8 cellular contexts compared by ENCODE assay signal in the genomic region with DNA sequence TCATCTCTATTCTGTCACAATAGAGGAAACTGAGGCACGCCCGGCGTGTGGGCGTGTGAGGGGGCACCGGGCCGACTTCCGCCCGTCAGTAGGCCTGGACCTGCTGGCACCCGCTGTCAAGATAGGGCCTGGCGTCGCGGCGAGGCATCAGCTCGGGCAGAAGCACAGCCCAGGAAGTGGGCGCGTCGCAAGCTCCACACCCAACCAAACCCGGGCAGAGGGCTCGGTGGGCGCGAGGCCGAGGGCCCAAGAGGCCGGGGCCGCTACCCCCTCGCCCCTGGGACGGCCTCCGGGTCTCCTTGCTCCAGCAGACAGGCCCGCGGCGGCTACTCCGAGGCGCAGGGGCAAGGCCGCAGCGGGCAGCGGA.
DNase-seq lines count a peak whose midpoint lies in the region; ATAC-seq and TF ChIP-seq lines count a peak whose summit lies in the region.

No MANE protein-coding gene starts in this region.

- intact Hi-C loops in OCI-LY7 (cut with micrococcal nuclease; ENCODE audit: unreplicated experiment) = loop anchor here (5.0 to 10.0 kb wide), 2 partner anchors 192 to 551 kb away; no protein-coding TSS in a partner anchor

- H3K4me2 ChIP-seq in DND-41 (ENCODE audit: insufficient read depth, low read length) (peak overlapping the region; percentile 91), OCI-LY7 (ENCODE audit: low read length) (peak overlapping the region; percentile 62)

- H3K36me3 ChIP-seq in DND-41 (ENCODE audit: insufficient read depth, low read length) (no peaks in the 10 kb centered on the region), OCI-LY7 (ENCODE audit: insufficient read depth, low read length) (no peaks in the 10 kb centered on the region)
- H3K36me3 ChIP-seq in effector memory CD4-positive, alpha-beta T cell (ENCODE audit: control insufficient read depth, insufficient read depth, low read length) = no peaks in the 10 kb centered on the region

- H4K20me1 ChIP-seq in DND-41 (ENCODE audit: insufficient read depth, low read length) (no peaks in the 10 kb centered on the region), OCI-LY7 (ENCODE audit: insufficient read depth, low read length) (no peaks in the 10 kb centered on the region)

- H3K27ac Mint-ChIP-seq in nephron = peak overlapping the region; percentile 30 to 99 (median 99)

- no peak overlapping the region for H3K27ac ChIP-seq in DND-41 (ENCODE audit: low read length)
- no peak overlapping the region for H3K27ac ChIP-seq in OCI-LY7 (ENCODE audit: low read depth, low read length, poor library complexity, severe bottlenecking)
- peak overlapping the region; percentile 88 for H3K27ac ChIP-seq in effector memory CD4-positive, alpha-beta T cell (ENCODE audit: insufficient read depth, low read length, poor library complexity, severe bottlenecking)

- POLR2A ChIA-PET in OCI-LY7 (lab: Charles Lee) = no interaction called here

- no peaks in the 10 kb centered on the region for H3K9me2 ChIP-seq in OCI-LY7 (ENCODE audit: insufficient read depth, low read length)

- peak overlapping the region in 1 of 2 experiments; percentile 62; a peak in 2 of 4 replicates for H3K4me3 ChIP-seq in DND-41 (ENCODE audit: low read depth in 1 of 2, low read length in 2 of 2)
- peak overlapping the region; percentile 66 for H3K4me3 ChIP-seq in OCI-LY7 (ENCODE audit: low read depth, low read length, poor library complexity, severe bottlenecking)
- H3K4me3 ChIP-seq in effector memory CD4-positive, alpha-beta T cell (ENCODE audit: insufficient read depth, low read depth, low read length, poor library complexity, severe bottlenecking) = peak overlapping the region; percentile 94

- no peaks in the 10 kb centered on the region; the same call in 1 of the 2 replicates for H3K79me2 ChIP-seq in DND-41 (ENCODE audit: insufficient read depth, low read length)
- no peaks in the 10 kb centered on the region for H3K79me2 ChIP-seq in OCI-LY7 (ENCODE audit: insufficient read depth, low read depth, low read length)

- H3K4me1 ChIP-seq in DND-41 (ENCODE audit: insufficient read depth, low read length) = peaks cover 26% of the 10 kb centered on the region
- H3K4me1 ChIP-seq in OCI-LY7 (ENCODE audit: insufficient read depth, low read length, poor library complexity, severe bottlenecking) = no peaks in the 10 kb centered on the region
- peaks cover 4% of the 10 kb centered on the region for H3K4me1 ChIP-seq in effector memory CD4-positive, alpha-beta T cell (ENCODE audit: control insufficient read depth, insufficient read depth, low read length, poor library complexity, severe bottlenecking)

- TF ChIP-seq CTCF in DND-41 (IDR thresholded peaks at IDR 0.05; ENCODE audit: borderline replicate concordance, extremely low read depth, low read length, poor library complexity, severe bottlenecking) (no peak), OCI-LY7 (conservative IDR thresholded peaks at IDR 0.05; ENCODE audit: low read length) (no peak), nephron (IDR thresholded peaks at IDR 0.05; ENCODE audit: unreplicated experiment in 3 of 3) (no peak)

- DNase-seq in DND-41 (no peak), OCI-LY7 (ENCODE audit: low spot score) (no peak), hippocampal formation (lab: John Stamatoyannopoulos, UW) (no peak), ecto neural progenitor cell (ENCODE audit: low spot score) (no peak), amniotic stem cell (lab: John Stamatoyannopoulos, UW) (no peak)
- no peak for DNase-seq in effector memory CD4-positive, alpha-beta T cell

- H3K27me3 Mint-ChIP-seq in nephron (ENCODE audit: low read depth) = no peaks in the 10 kb centered on the region

- H3K4me1 Mint-ChIP-seq in nephron = peaks cover 49% of the 10 kb centered on the region

- no TSS peak for BruUV-seq in OCI-LY7 (replicated peaks; lab: Mats Ljungman, UMichigan)

- H3K9ac ChIP-seq in DND-41 (ENCODE audit: low read depth, low read length) = peak overlapping the region; percentile 60

- ATAC-seq in DND-41 (ENCODE audit: insufficient read depth, low read depth) (peak; percentile 50), GM21737 (IDR thresholded peaks at IDR 0.05; ENCODE audit: unreplicated experiment) (peak; percentile 44)

- CTCF ChIA-PET in OCI-LY7 (lab: Charles Lee; ENCODE audit: unreplicated experiment) = no interaction called here

- H2AFZ ChIP-seq in DND-41 (ENCODE audit: low read depth, low read length) = peak overlapping the region; percentile 75
- H2AFZ ChIP-seq in OCI-LY7 (ENCODE audit: low read length) = no peak overlapping the region; the same call in 1 of the 2 replicates

- H3K36me3 Mint-ChIP-seq in nephron (ENCODE audit: low read depth) = no peaks in the 10 kb centered on the region

- peak overlapping the region; percentile 70 to 97 (median 95) for H3K4me3 Mint-ChIP-seq in nephron

- peaks cover 43% of the 10 kb centered on the region for H3K27me3 ChIP-seq in DND-41 (ENCODE audit: insufficient read depth, low read length, poor library complexity)
- no peaks in the 10 kb centered on the region for H3K27me3 ChIP-seq in effector memory CD4-positive, alpha-beta T cell (replicated peaks; ENCODE audit: control insufficient read depth, insufficient read depth, low read length, poor library complexity, severe bottlenecking)

- H3K9me3 ChIP-seq in DND-41 (ENCODE audit: insufficient read depth, low read length, severe bottlenecking) (no peaks in the 10 kb centered on the region), OCI-LY7 (ENCODE audit: low read length) (no peaks in the 10 kb centered on the region)
- H3K9me3 ChIP-seq in effector memory CD4-positive, alpha-beta T cell (ENCODE audit: control insufficient read depth, low read length) = no peaks in the 10 kb centered on the region

- H3K9me3 Mint-ChIP-seq in nephron = no peaks in the 10 kb centered on the region
